In the genomic region with DNA sequence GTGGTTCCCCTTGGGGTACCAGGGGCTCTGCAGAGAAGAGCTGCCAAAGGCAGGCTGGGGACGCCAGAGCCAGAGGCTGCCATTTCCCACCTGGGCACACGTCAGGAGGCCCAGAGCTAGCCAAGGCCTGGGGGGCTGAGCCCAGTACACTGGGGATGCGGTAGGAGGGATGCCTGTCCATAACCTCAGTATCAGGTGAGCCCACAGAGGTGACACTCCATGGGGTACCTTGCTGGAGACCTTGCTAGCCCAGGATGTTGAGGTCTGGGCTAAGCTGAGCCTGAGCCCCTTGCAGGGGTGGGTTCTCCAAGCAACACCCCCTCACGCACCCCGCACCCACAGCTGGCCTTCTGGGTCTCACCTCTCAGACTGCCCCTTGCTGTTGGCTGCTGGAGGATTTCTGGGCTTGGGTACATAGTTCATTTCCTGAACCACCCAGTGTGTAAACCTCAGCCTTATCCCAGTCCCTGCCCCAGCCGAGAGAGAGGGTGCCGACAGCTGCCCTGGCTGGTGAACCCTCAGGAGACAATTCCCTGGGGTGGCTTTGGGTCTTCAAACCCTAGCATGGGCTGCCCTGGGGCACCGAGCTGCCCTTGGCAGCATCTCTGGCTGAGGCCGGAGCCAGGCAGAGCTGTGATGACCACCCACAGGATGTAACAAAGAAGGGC, we compare ENCODE assay signal across 22 cellular contexts.
A peak's percentile ranks its signal among the peaks of the same experiment; 100 is the strongest.
DNase-seq lines count a peak whose midpoint lies in the region; ATAC-seq and TF ChIP-seq lines count a peak whose summit lies in the region.
"Had no signal": no experiment of that assay in that cellular context is flagged by ENCODE, and none has a peak within 500 bp of the region (broad histone marks: within the 10 kb centered on the region; RNA-seq: fewer than 3 reads in every experiment).

No MANE protein-coding gene starts in this region.

- no peaks in the 10 kb centered on the region for H3K79me1 ChIP-seq in neuronal stem cell (ENCODE audit: low read depth, low read length)

- no CpG with 5 or more reads among the region's 9 CpGs for WGBS in neuronal stem cell (ENCODE audit: extremely low coverage in 2 of 2, insufficient read length in 2 of 2, insufficient replicate concordance in 1 of 2), 2 donors

- H3K23ac ChIP-seq in neuronal stem cell (ENCODE audit: low read depth, low read length, poor library complexity) = no peak overlapping the region

- H2BK15ac ChIP-seq in neuronal stem cell (ENCODE audit: low read length) = no peak overlapping the region

- peaks cover 0 to 1% (median 0%) of the 10 kb centered on the region in 4 donors for H3K4me1 Mint-ChIP-seq in CD4-positive, alpha-beta memory T cell
- no peaks in the 10 kb centered on the region for H3K4me1 Mint-ChIP-seq in activated B cell treated with CpG ODN at 0.5 μM for 24 hours
- no peaks in the 10 kb centered on the region for H3K4me1 Mint-ChIP-seq in activated CD4-positive, alpha-beta T cell treated with anti-CD3 and anti-CD28 coated beads, Interleukin-2, amount 10 ng/mL, durations not matched to agents 7 days and 5 days

- H3K4me3 Mint-ChIP-seq in CD4-positive, alpha-beta memory T cell = peak overlapping the region in 5 of 8 donors; percentile 21 to 64 (median 41)
- peak overlapping the region; percentile 38 for H3K4me3 Mint-ChIP-seq in activated B cell treated with CpG ODN at 0.5 μM for 24 hours
- no peak overlapping the region for H3K4me3 Mint-ChIP-seq in activated CD4-positive, alpha-beta T cell treated with anti-CD3 and anti-CD28 coated beads, Interleukin-2, amount 10 ng/mL, durations not matched to agents 7 days and 5 days
- H3K4me3 Mint-ChIP-seq: T-helper 1 cell treated with Interleukin-12 subunit alpha and Interleukin-12 subunit beta and Interleukin-4 antibody, amounts not matched to agents 30 μg/mL and 1 μg/mL, for 36 hours had no signal

- no peak overlapping the region for H4K91ac ChIP-seq in neuronal stem cell (ENCODE audit: low read depth, low read length, poor library complexity)

- no peaks in the 10 kb centered on the region for H3K27me3 ChIP-seq in CD4-positive, alpha-beta memory T cell (ENCODE audit: insufficient read depth, low read length)
- peaks cover 0 to 4% (median 3%) of the 10 kb centered on the region in 3 experiments for H3K27me3 ChIP-seq in neuronal stem cell (ENCODE audit: control insufficient read depth in 3 of 3, insufficient read depth in 3 of 3, low read depth in 1 of 3, low read length in 3 of 3)
- H3K27me3 ChIP-seq: adrenal gland, uterus had no signal

- POLR2A ChIA-PET in CD4-positive, alpha-beta memory T cell (lab: Charles Lee; ENCODE audit: partially characterized antibody) = interaction anchor here (0.7 to 1.7 kb wide), 3 partner anchors 9 to 24 kb away, joined by 3 to 6 read pairs (median 4); no protein-coding TSS in a partner anchor
- POLR2A ChIA-PET in activated B cell treated with CpG ODN at 0.5 μM for 24 hours (lab: Charles Lee) = no interaction called here
- POLR2A ChIA-PET in activated CD4-positive, alpha-beta T cell treated with anti-CD3 and anti-CD28 coated beads, Interleukin-2, amount 10 ng/mL, durations not matched to agents 7 days and 5 days (lab: Charles Lee) = no interaction called here

- H3K4ac ChIP-seq in neuronal stem cell (ENCODE audit: low read length) = no peak overlapping the region

- ATAC-seq in activated B cell treated with CpG ODN at 0.5 μM for 24 hours (ENCODE audit: low read depth) = no peak
- ATAC-seq in left lobe of liver = peak; percentile 23
- ATAC-seq: activated T-helper 17 cell treated with anti-CD3 and anti-CD28 coated beads, Interleukin-2, amount 50 U/mL, for 72 hours; HCT116; K562 had no signal

- intact Hi-C loops in CD4-positive, alpha-beta memory T cell (cut with micrococcal nuclease) = no loop called here
- intact Hi-C loops in activated B cell treated with CpG ODN at 0.5 μM for 24 hours (cut with micrococcal nuclease) = no loop called here

- no peaks in the 10 kb centered on the region for H3K9me3 ChIP-seq in CD4-positive, alpha-beta memory T cell (ENCODE audit: control insufficient read depth in 1 of 2, low read length in 2 of 2)
- no peaks in the 10 kb centered on the region for H3K9me3 ChIP-seq in neuronal stem cell (replicated peaks in 1 of 2; ENCODE audit: control insufficient read depth in 2 of 2, insufficient read depth in 1 of 2, low read depth in 1 of 2, low read length in 2 of 2)
- H3K9me3 ChIP-seq: adrenal gland, uterus had no signal

- no peak overlapping the region for H3K9ac ChIP-seq in neuronal stem cell (ENCODE audit: low read depth, low read length, poor library complexity)
- H3K9ac ChIP-seq: parathyroid adenoma had no signal

- H2BK5ac ChIP-seq in neuronal stem cell (ENCODE audit: low read length) = no peak overlapping the region

- no peaks in the 10 kb centered on the region for H3K36me3 Mint-ChIP-seq in CD4-positive, alpha-beta memory T cell
- no peaks in the 10 kb centered on the region for H3K36me3 Mint-ChIP-seq in activated B cell treated with CpG ODN at 0.5 μM for 24 hours (ENCODE audit: low read depth)
- H3K36me3 Mint-ChIP-seq in activated CD4-positive, alpha-beta T cell treated with anti-CD3 and anti-CD28 coated beads, Interleukin-2, amount 10 ng/mL, durations not matched to agents 7 days and 5 days (ENCODE audit: low read depth) = no peaks in the 10 kb centered on the region

- H2AFZ ChIP-seq in neuronal stem cell (ENCODE audit: low read length) = no peak overlapping the region
- H2AFZ ChIP-seq: parathyroid adenoma had no signal

- no peak overlapping the region for H2BK120ac ChIP-seq in neuronal stem cell (ENCODE audit: low read depth, low read length)

- H3K4me3 ChIP-seq in CD4-positive, alpha-beta memory T cell (ENCODE audit: low read length in 2 of 2) = no peak overlapping the region
- H3K4me3 ChIP-seq in neuronal stem cell (ENCODE audit: low read length in 2 of 2) = no peak overlapping the region
- H3K4me3 ChIP-seq: adrenal gland, K562, uterus had no signal

- H3K18ac ChIP-seq in neuronal stem cell (ENCODE audit: low read length) = no peak overlapping the region

- no peak overlapping the region for H2BK12ac ChIP-seq in neuronal stem cell (ENCODE audit: low read length)

- H3K4me1 ChIP-seq in CD4-positive, alpha-beta memory T cell (ENCODE audit: insufficient read depth, low read length) = peaks cover 9% of the 10 kb centered on the region
- peaks cover 2 to 15% of the 10 kb centered on the region in 2 donors for H3K4me1 ChIP-seq in neuronal stem cell (ENCODE audit: control insufficient read depth in 2 of 2, insufficient read depth in 1 of 2, low read depth in 1 of 2, low read length in 2 of 2)
- H3K4me1 ChIP-seq: parathyroid adenoma, uterus had no signal

- no peak overlapping the region for H4K8ac ChIP-seq in neuronal stem cell (ENCODE audit: low read depth, low read length)

- no peak for DNase-seq in CD4-positive, alpha-beta memory T cell
- DNase-seq in activated B cell treated with CpG ODN at 0.5 μM for 24 hours (no peak), left lobe of liver (ENCODE audit: low spot score) (no peak), neuronal stem cell (ENCODE audit: low spot score) (no peak), pons (ENCODE audit: low spot score) (no peak), cerebellum (ENCODE audit: low spot score) (no peak), AG08396 (ENCODE audit: low spot score) (no peak)
- DNase-seq in activated CD4-positive, alpha-beta T cell treated with anti-CD3 and anti-CD28 coated beads, Interleukin-2, amount 10 ng/mL, durations not matched to agents 7 days and 5 days = no peak
- DNase-seq: activated CD8-positive, alpha-beta memory T cell treated with anti-CD3 and anti-CD28 coated beads for 24 hours; islet precursor cell; MV-4-11; NCI-H2029 treated with DMSO at 0.1 percent for 48 hours; NCI-H526; SHP77 treated with DMSO at 0.1 percent for 48 hours; uterus had no signal

- no peaks in the 10 kb centered on the region for H3K27me3 Mint-ChIP-seq in CD4-positive, alpha-beta memory T cell
- H3K27me3 Mint-ChIP-seq in activated B cell treated with CpG ODN at 0.5 μM for 24 hours = peaks cover 9% of the 10 kb centered on the region
- H3K27me3 Mint-ChIP-seq in activated CD4-positive, alpha-beta T cell treated with anti-CD3 and anti-CD28 coated beads, Interleukin-2, amount 10 ng/mL, durations not matched to agents 7 days and 5 days = peaks cover 15% of the 10 kb centered on the region
- H3K27me3 Mint-ChIP-seq: activated T-helper 17 cell treated with anti-CD3 and anti-CD28 coated beads, Interleukin-2, amount 50 U/mL, for 72 hours had no signal

- no peaks in the 10 kb centered on the region for H3K36me3 ChIP-seq in CD4-positive, alpha-beta memory T cell (ENCODE audit: insufficient read depth, low read length)
- H3K36me3 ChIP-seq in neuronal stem cell (replicated peaks in 1 of 2; ENCODE audit: control insufficient read depth in 2 of 2, insufficient read depth in 2 of 2, low read length in 2 of 2) = no peaks in the 10 kb centered on the region
- H3K36me3 ChIP-seq: adrenal gland, uterus had no signal

- H3K27ac ChIP-seq in CD4-positive, alpha-beta memory T cell (ENCODE audit: low read depth, low read length) = no peak overlapping the region
- H3K27ac ChIP-seq in neuronal stem cell (replicated peaks; ENCODE audit: low read length) = no peak overlapping the region
- H3K27ac ChIP-seq: adrenal gland, HL-60, parathyroid adenoma, uterus had no signal

- H3K4me2 ChIP-seq in neuronal stem cell (ENCODE audit: insufficient read depth, low read length, poor library complexity, severe bottlenecking) = no peak overlapping the region

- no peak overlapping the region for H3K14ac ChIP-seq in neuronal stem cell (ENCODE audit: low read length)

- H2AK5ac ChIP-seq in neuronal stem cell (ENCODE audit: low read depth, low read length) = peak overlapping the region; percentile 57

- H3K27ac Mint-ChIP-seq in CD4-positive, alpha-beta memory T cell = no peak overlapping the region
- no peak overlapping the region for H3K27ac Mint-ChIP-seq in activated B cell treated with CpG ODN at 0.5 μM for 24 hours
- no peak overlapping the region for H3K27ac Mint-ChIP-seq in activated CD4-positive, alpha-beta T cell treated with anti-CD3 and anti-CD28 coated beads, Interleukin-2, amount 10 ng/mL, durations not matched to agents 7 days and 5 days
- H3K27ac Mint-ChIP-seq: activated T-helper 17 cell treated with anti-CD3 and anti-CD28 coated beads, Interleukin-2, amount 50 U/mL, for 72 hours; T-helper 1 cell treated with Interleukin-12 subunit alpha and Interleukin-12 subunit beta and Interleukin-4 antibody, amounts not matched to agents 30 μg/mL and 1 μg/mL, for 36 hours had no signal

- TF ChIP-seq CTCF in activated B cell treated with CpG ODN at 0.5 μM for 24 hours (IDR thresholded peaks at IDR 0.05) = no peak

- CTCF ChIA-PET in CD4-positive, alpha-beta memory T cell (lab: Charles Lee; ENCODE audit: partially characterized antibody) = interaction anchor here (1.0 to 4.3 kb wide), 4 partner anchors 10 to 74 kb away, joined by 3 to 33 read pairs (median 4); no protein-coding TSS in a partner anchor
- CTCF ChIA-PET in activated B cell treated with CpG ODN at 0.5 μM for 24 hours (lab: Charles Lee) = interaction anchor here (1.5 to 3.5 kb wide), 2 partner anchors 10 to 74 kb away, joined by 4 to 14 read pairs; no protein-coding TSS in a partner anchor
- CTCF ChIA-PET in activated CD4-positive, alpha-beta T cell treated with anti-CD3 and anti-CD28 coated beads, Interleukin-2, amount 10 ng/mL, durations not matched to agents 7 days and 5 days (lab: Charles Lee) = interaction anchor here (1.0 to 1.5 kb wide), 2 partner anchors 14 to 35 kb away, joined by 3 to 5 read pairs; no protein-coding TSS in a partner anchor

- no peaks in the 10 kb centered on the region for H3K9me3 Mint-ChIP-seq in CD4-positive, alpha-beta memory T cell
- H3K9me3 Mint-ChIP-seq in activated B cell treated with CpG ODN at 0.5 μM for 24 hours = no peaks in the 10 kb centered on the region
- H3K9me3 Mint-ChIP-seq in activated CD4-positive, alpha-beta T cell treated with anti-CD3 and anti-CD28 coated beads, Interleukin-2, amount 10 ng/mL, durations not matched to agents 7 days and 5 days = no peaks in the 10 kb centered on the region
- H3K9me3 Mint-ChIP-seq: activated T-helper 17 cell treated with anti-CD3 and anti-CD28 coated beads, Interleukin-2, amount 50 U/mL, for 72 hours; T-helper 1 cell treated with Interleukin-12 subunit alpha and Interleukin-12 subunit beta and Interleukin-4 antibody, amounts not matched to agents 30 μg/mL and 1 μg/mL, for 36 hours had no signal
